15 cellular contexts compared by ENCODE assay signal in the genomic region with DNA sequence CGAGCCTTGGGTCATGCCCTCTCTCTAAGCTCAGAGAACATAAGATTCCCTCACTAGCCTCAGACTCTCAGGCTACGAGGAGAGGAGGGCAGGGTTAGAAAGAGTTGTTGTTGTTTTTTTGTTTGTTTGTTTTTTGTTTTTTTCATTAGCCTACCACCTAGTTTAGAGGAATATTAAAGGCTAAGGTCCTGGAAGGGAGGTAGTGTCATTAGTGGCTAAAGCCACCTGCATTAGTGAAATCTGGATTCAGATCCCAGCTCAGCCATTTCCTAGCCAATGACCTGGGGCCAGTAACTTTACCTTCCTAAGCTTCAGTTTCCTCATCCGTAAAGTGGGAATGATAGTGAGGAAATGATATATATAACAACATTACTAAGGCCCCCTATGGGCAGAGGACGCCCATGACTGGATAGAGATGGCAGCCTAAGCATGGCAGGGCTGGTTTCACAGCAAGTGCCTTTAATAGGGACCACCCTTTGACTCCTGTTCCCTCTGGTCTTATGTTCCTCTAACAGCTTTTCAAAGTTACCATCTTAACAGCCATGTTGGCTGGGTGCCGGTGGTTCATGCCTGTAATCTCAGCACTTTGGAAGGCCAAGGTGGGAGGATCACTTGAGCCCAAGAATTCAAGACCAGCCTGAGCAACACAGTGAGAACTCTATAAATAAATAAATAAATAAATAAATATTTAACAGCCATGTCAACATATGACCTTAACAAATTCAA. TPM values are rescaled to one million over a fixed set of nuclear protein-coding genes. Genes with fewer than 3 reads are reported as not detected.
DNase-seq lines count a peak whose midpoint lies in the region; ATAC-seq, FAIRE-seq and TF ChIP-seq lines count a peak whose summit lies in the region.
"Had no signal": no experiment of that assay in that cellular context is flagged by ENCODE, and none has a peak within 500 bp of the region (broad histone marks: within the 10 kb centered on the region; RNA-seq: fewer than 3 reads in every experiment).

No MANE protein-coding gene starts in this region.

- H3K27me3 ChIP-seq in effector memory CD4-positive, alpha-beta T cell (replicated peaks; ENCODE audit: control insufficient read depth, insufficient read depth, low read length, poor library complexity, severe bottlenecking): no peaks in the 10 kb centered on the region
- H3K27me3 ChIP-seq in smooth muscle cell (ENCODE audit: low read depth) (no peaks in the 10 kb centered on the region), MG63 (no peaks in the 10 kb centered on the region)
- H3K27me3 ChIP-seq: Peyer's patch had no signal

- CTCF ChIA-PET in OCI-LY7 (lab: Charles Lee; ENCODE audit: unreplicated experiment): interaction anchor here (1.7 kb wide), 1 partner anchor 53 kb away, joined by 6 read pairs; no protein-coding TSS in a partner anchor

- peaks cover 32% of the 10 kb centered on the region for H3K4me1 Mint-ChIP-seq in activated CD4-positive, alpha-beta T cell treated with anti-CD3 and anti-CD28 coated beads, Interleukin-2, amount 10 ng/mL, durations not matched to agents 24 days and 14 days

- H2AFZ ChIP-seq in OCI-LY7 (ENCODE audit: low read length) (no peak overlapping the region), smooth muscle cell (ENCODE audit: low read depth) (no peak overlapping the region)

- no peaks in the 10 kb centered on the region for H3K9me2 ChIP-seq in OCI-LY7 (ENCODE audit: insufficient read depth, low read length)

- H3K27me3 Mint-ChIP-seq in activated CD4-positive, alpha-beta T cell treated with anti-CD3 and anti-CD28 coated beads, Interleukin-2, amount 10 ng/mL, durations not matched to agents 24 days and 14 days: no peaks in the 10 kb centered on the region
- H3K27me3 Mint-ChIP-seq: effector memory CD8-positive, alpha-beta T cell had no signal

- TF ChIP-seq CTCF in OCI-LY7 (conservative IDR thresholded peaks at IDR 0.05; ENCODE audit: low read length): peak; percentile 59
- TF ChIP-seq CTCF in smooth muscle cell (IDR thresholded peaks at IDR 0.05; ENCODE audit: borderline replicate concordance, insufficient read depth, poor library complexity, severe bottlenecking): no peak

- no peaks in the 10 kb centered on the region for H3K79me2 ChIP-seq in OCI-LY7 (ENCODE audit: insufficient read depth, low read depth, low read length)
- H3K79me2 ChIP-seq in smooth muscle cell (ENCODE audit: low read depth): peaks cover 28% of the 10 kb centered on the region

- no peak overlapping the region for H3K9ac ChIP-seq in smooth muscle cell (ENCODE audit: low read depth)

- intact Hi-C loops in activated CD4-positive, alpha-beta T cell treated with anti-CD3 and anti-CD28 coated beads, Interleukin-2, amount 10 ng/mL, durations not matched to agents 24 days and 14 days (cut with micrococcal nuclease): no loop called here
- intact Hi-C loops in OCI-LY7 (cut with micrococcal nuclease; ENCODE audit: unreplicated experiment): no loop called here

- H3K27ac ChIP-seq in OCI-LY7 (ENCODE audit: low read depth, low read length, poor library complexity, severe bottlenecking) (no peak overlapping the region), smooth muscle cell (ENCODE audit: low read depth) (peak overlapping the region; percentile 82)
- H3K27ac ChIP-seq in effector memory CD4-positive, alpha-beta T cell (ENCODE audit: insufficient read depth, low read length, poor library complexity, severe bottlenecking): peak overlapping the region; percentile 8

- BruUV-seq in OCI-LY7 (replicated peaks; lab: Mats Ljungman, UMichigan): no TSS peak

- H3K4me3 ChIP-seq in OCI-LY7 (ENCODE audit: low read depth, low read length, poor library complexity, severe bottlenecking): no peak overlapping the region
- no peak overlapping the region for H3K4me3 ChIP-seq in effector memory CD4-positive, alpha-beta T cell (ENCODE audit: insufficient read depth, low read depth, low read length, poor library complexity, severe bottlenecking)
- H3K4me3 ChIP-seq in smooth muscle cell: no peak overlapping the region
- H3K4me3 ChIP-seq in MG63: no peak overlapping the region
- H3K4me3 ChIP-seq: Peyer's patch had no signal

- H3K27ac Mint-ChIP-seq in activated CD4-positive, alpha-beta T cell treated with anti-CD3 and anti-CD28 coated beads, Interleukin-2, amount 10 ng/mL, durations not matched to agents 24 days and 14 days: peak overlapping the region; percentile 34

- H3K4me3 Mint-ChIP-seq in activated CD4-positive, alpha-beta T cell treated with anti-CD3 and anti-CD28 coated beads, Interleukin-2, amount 10 ng/mL, durations not matched to agents 24 days and 14 days: no peak overlapping the region
- H3K4me3 Mint-ChIP-seq: effector memory CD8-positive, alpha-beta T cell had no signal

- peaks cover 29% of the 10 kb centered on the region for H3K36me3 Mint-ChIP-seq in activated CD4-positive, alpha-beta T cell treated with anti-CD3 and anti-CD28 coated beads, Interleukin-2, amount 10 ng/mL, durations not matched to agents 24 days and 14 days (ENCODE audit: low read depth)

- no peak for DNase-seq in activated CD4-positive, alpha-beta T cell treated with anti-CD3 and anti-CD28 coated beads, Interleukin-2, amount 10 ng/mL, durations not matched to agents 24 days and 14 days
- no peak for DNase-seq in activated CD4-positive, alpha-beta T cell treated with anti-CD3 and anti-CD28 coated beads for 48 hours
- DNase-seq in OCI-LY7 (ENCODE audit: low spot score) (no peak), smooth muscle cell (lab: John Stamatoyannopoulos, UW; ENCODE audit: unreplicated experiment) (no peak), MG63 (no peak), HTR-8/SVneo (ENCODE audit: insufficient read length, low spot score) (no peak)
- DNase-seq in effector memory CD4-positive, alpha-beta T cell: no peak
- DNase-seq: ACHN; activated CD4-positive, CD25-positive, alpha-beta regulatory T cell; activated naive CD4-positive, alpha-beta T cell; effector memory CD8-positive, alpha-beta T cell; hypothalamus; NCI-H2171; Peyer's patch had no signal

- no peaks in the 10 kb centered on the region for H3K9me3 ChIP-seq in OCI-LY7 (ENCODE audit: low read length)
- H3K9me3 ChIP-seq in effector memory CD4-positive, alpha-beta T cell (ENCODE audit: control insufficient read depth, low read length): no peaks in the 10 kb centered on the region
- H3K9me3 ChIP-seq in smooth muscle cell (replicated peaks; ENCODE audit: low read depth): no peaks in the 10 kb centered on the region
- H3K9me3 ChIP-seq in MG63: no peaks in the 10 kb centered on the region
- H3K9me3 ChIP-seq: Peyer's patch had no signal

- peaks cover 49% of the 10 kb centered on the region for H3F3A ChIP-seq in smooth muscle cell (ENCODE audit: low read depth)

- WGBS in smooth muscle cell (ENCODE audit: low lambda C conversion rate): 90% methylated on average over 5 of the region's 5 CpGs

- H3K36me3 ChIP-seq in OCI-LY7 (ENCODE audit: insufficient read depth, low read length): peaks cover 19% of the 10 kb centered on the region
- H3K36me3 ChIP-seq in effector memory CD4-positive, alpha-beta T cell (ENCODE audit: control insufficient read depth, insufficient read depth, low read length): peaks cover 22% of the 10 kb centered on the region
- no peaks in the 10 kb centered on the region for H3K36me3 ChIP-seq in smooth muscle cell (ENCODE audit: low read depth)
- peaks cover 27% of the 10 kb centered on the region for H3K36me3 ChIP-seq in MG63

- H3K4me2 ChIP-seq in OCI-LY7 (ENCODE audit: low read length) (no peak overlapping the region), smooth muscle cell (no peak overlapping the region)

- H3K4me1 ChIP-seq in OCI-LY7 (ENCODE audit: insufficient read depth, low read length, poor library complexity, severe bottlenecking) (peaks cover 24% of the 10 kb centered on the region), smooth muscle cell (ENCODE audit: low read depth) (peaks cover 10% of the 10 kb centered on the region)
- H3K4me1 ChIP-seq in effector memory CD4-positive, alpha-beta T cell (ENCODE audit: control insufficient read depth, insufficient read depth, low read length, poor library complexity, severe bottlenecking): peaks cover 23% of the 10 kb centered on the region

- H4K20me1 ChIP-seq in OCI-LY7 (ENCODE audit: insufficient read depth, low read length): no peaks in the 10 kb centered on the region
- H4K20me1 ChIP-seq in smooth muscle cell (ENCODE audit: low read depth): peaks cover 31% of the 10 kb centered on the region

- no peak for ATAC-seq in GM19351 (IDR thresholded peaks at IDR 0.05; ENCODE audit: unreplicated experiment)
- ATAC-seq: effector memory CD8-positive, alpha-beta T cell had no signal

- POLR2A ChIA-PET in OCI-LY7 (lab: Charles Lee): interaction anchor here (0.7 to 1.6 kb wide), 4 partner anchors 18 to 153 kb away, joined by 3 to 9 read pairs (median 5); no protein-coding TSS in a partner anchor

- H3K9me3 Mint-ChIP-seq in activated CD4-positive, alpha-beta T cell treated with anti-CD3 and anti-CD28 coated beads, Interleukin-2, amount 10 ng/mL, durations not matched to agents 24 days and 14 days: no peaks in the 10 kb centered on the region
- H3K9me3 Mint-ChIP-seq: effector memory CD8-positive, alpha-beta T cell had no signal

- no peak for FAIRE-seq in HTR-8/SVneo (lab: Jason Lieb, UNC)

RNA-seq across cellular contexts. Expression of gene DDIT4, which starts 5.1 kb away (rescaled TPM):
- 260 and 271 TPM in 2 replicates for total RNA-seq in activated CD4-positive, alpha-beta T cell treated with anti-CD3 and anti-CD28 coated beads, Interleukin-2, amount 10 ng/mL, durations not matched to agents 24 days and 14 days
- total RNA-seq in OCI-LY7 (2014; rRNA removed; shearing (Covaris generic)): 102 and 105 TPM in 2 replicates
- total RNA-seq in OCI-LY7 (2022): 32.8 and 91.8 TPM in 2 replicates
- 161 and 198 TPM in 2 replicates for total RNA-seq in smooth muscle cell
- 248 and 299 TPM in 2 replicates for polyA plus RNA-seq in smooth muscle cell
- total RNA-seq in MG63 (2014; rRNA removed; shearing (Covaris generic); ENCODE audit: low replicate concordance): 260 and 266 TPM in 2 replicates
